25 cellular contexts compared by ENCODE assay signal in the genomic region with DNA sequence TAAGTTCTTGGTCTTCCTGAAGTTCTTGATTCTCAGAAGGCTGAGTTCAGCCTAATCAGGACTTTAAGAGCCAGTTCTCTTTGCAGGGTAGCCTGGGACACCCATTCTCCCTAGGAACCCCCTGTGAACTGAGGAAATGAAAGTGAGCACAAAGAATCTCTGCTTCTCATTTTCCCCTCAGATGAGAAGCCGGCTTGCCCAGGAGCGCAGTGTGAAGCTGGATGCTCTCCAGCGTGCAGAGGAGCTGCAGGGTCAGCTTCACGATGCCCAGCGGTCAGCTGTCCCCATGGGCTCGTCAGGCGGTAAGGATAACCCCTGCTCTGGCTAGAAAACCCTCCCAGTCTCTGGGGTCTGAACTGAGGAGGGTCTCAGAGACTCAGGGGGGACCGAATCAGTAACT. TPM values are rescaled to one million over a fixed set of nuclear protein-coding genes. Genes with fewer than 3 reads are reported as not detected.
DNase-seq lines count a peak whose midpoint lies in the region; ATAC-seq, FAIRE-seq and TF ChIP-seq lines count a peak whose summit lies in the region.
"Had no signal": no experiment of that assay in that cellular context is flagged by ENCODE, and none has a peak within 500 bp of the region (broad histone marks: within the 10 kb centered on the region; RNA-seq: fewer than 3 reads in every experiment).

No MANE protein-coding gene starts in this region.

- 100% methylated on average over 1 of the region's 8 CpGs for WGBS in right lobe of liver (ENCODE audit: insufficient coverage, low coverage, low lambda C conversion rate, missing lambda C conversion rate)
- 74% methylated on average over 2 of the region's 8 CpGs for WGBS in HepG2 (ENCODE audit: low lambda C conversion rate)
- 80 to 90% (median 81%) methylated on average over 8 of the region's 8 CpGs for WGBS in small intestine, 3 donors

- ATAC-seq in right lobe of liver (peak in 3 of 4 donors; percentile 4 to 17 (median 16)), HepG2 (no peak), GM21390 (IDR thresholded peaks at IDR 0.05; ENCODE audit: unreplicated experiment) (no peak)
- ATAC-seq: GM12878, GM23338 had no signal

- TF ChIP-seq EP300 in HepG2 (IDR thresholded peaks at IDR 0.05; ENCODE audit: low read depth in 2 of 2, low read length in 2 of 2) (no peak), HepG2 (CRISPR knock-in tag; IDR thresholded peaks at IDR 0.05; ENCODE audit: borderline replicate concordance) (no peak)

- no peak overlapping the region for H3K4me3 Mint-ChIP-seq in dendritic cell treated with granulocyte-macrophage colony-stimulating factor and Interleukin-4, amounts not matched to agents 40 ng/mL and 50 ng/mL, for 4 days
- H3K4me3 Mint-ChIP-seq: B cell; CD4-positive, CD25-positive, alpha-beta regulatory T cell; GM23338 had no signal

- no peak for TF ChIP-seq POLR2A in right lobe of liver (IDR thresholded peaks at IDR 0.05)
- TF ChIP-seq POLR2A in HepG2 (IDR thresholded peaks at IDR 0.05; ENCODE audit: insufficient read depth in 1 of 2, low read depth in 2 of 2, low read length in 2 of 2), result no peak

- peaks cover 7% of the 10 kb centered on the region for H3K36me3 Mint-ChIP-seq in dendritic cell treated with granulocyte-macrophage colony-stimulating factor and Interleukin-4, amounts not matched to agents 40 ng/mL and 50 ng/mL, for 4 days (ENCODE audit: low read depth)

- no peaks in the 10 kb centered on the region for H3K79me2 ChIP-seq in HepG2 (ENCODE audit: insufficient read depth, low read length)

- H2AFZ ChIP-seq in HepG2 (ENCODE audit: low read length), result no peak overlapping the region
- H2AFZ ChIP-seq: GM23338 had no signal

- H3K9me3 ChIP-seq in right lobe of liver (no peaks in the 10 kb centered on the region), HepG2 (ENCODE audit: low read length) (no peaks in the 10 kb centered on the region), small intestine (ENCODE audit: control insufficient read depth, low read depth) (no peaks in the 10 kb centered on the region)
- H3K9me3 ChIP-seq: SJSA1 had no signal

- DNase-seq in right lobe of liver, result no peak
- DNase-seq in HepG2 (ENCODE audit: low spot score), result no peak
- peak; percentile 21 to 24 for DNase-seq in hippocampal formation (lab: John Stamatoyannopoulos, UW)
- no peak for DNase-seq in small intestine
- DNase-seq in H4 (ENCODE audit: low spot score), result no peak
- DNase-seq in activated CD8-positive, alpha-beta memory T cell treated with anti-CD3 and anti-CD28 coated beads for 24 hours, result no peak
- DNase-seq: CD4-positive, CD25-positive, alpha-beta regulatory T cell; COR-L47; DMS 273 treated with DMSO at 0.1 percent for 48 hours; DND-41; HCEC 1CT; KG1; NCI-H1092 treated with DMSO at 0.1 percent for 48 hours; NCI-H1436 treated with DMSO at 0.1 percent for 48 hours; NCI-H1930; NCI-H510A treated with DMSO at 0.1 percent for 48 hours; NCI-H748 treated with DMSO at 0.1 percent for 48 hours had no signal

- no peak overlapping the region for H3K27ac ChIP-seq in right lobe of liver
- H3K27ac ChIP-seq in HepG2 (ENCODE audit: extremely low read length, insufficient read depth, low read length), result no peak overlapping the region
- peak overlapping the region; percentile 76 to 80 for H3K27ac ChIP-seq in small intestine (ENCODE audit: low read depth in 1 of 2, low read length in 1 of 2)
- H3K27ac ChIP-seq: HL-60, SJSA1 had no signal

- FAIRE-seq in HepG2 (lab: Jason Lieb, UNC), result no peak
- FAIRE-seq in small intestine (lab: Jason Lieb, UNC), result no peak
- FAIRE-seq: A204.1, GM12878 had no signal

- H4K20me1 ChIP-seq in HepG2 (ENCODE audit: insufficient read depth, low read length), result no peaks in the 10 kb centered on the region

- POLR2A ChIA-PET in HepG2 (lab: Yijun Ruan, JAX), result interaction anchor here (0.6 to 1.0 kb wide), 2 partner anchors 34 to 36 kb away, joined by 3 to 4 read pairs; a partner anchor contains a TSS

- BruUV-seq in HepG2 (replicated peaks; lab: Mats Ljungman, UMichigan), result no TSS peak

- H3K4me3 ChIP-seq in right lobe of liver (no peak overlapping the region), HepG2 (replicated peaks in 1 of 3; ENCODE audit: insufficient read depth in 1 of 3, low read depth in 2 of 3, low read length in 3 of 3) (no peak overlapping the region), small intestine (ENCODE audit: low read depth in 1 of 2, low read length in 2 of 2) (no peak overlapping the region)
- H3K4me3 ChIP-seq: GM12878, GM23338, SJSA1 had no signal

- H3K4me1 ChIP-seq in right lobe of liver, result peaks cover 0 to 11% (median 4%) of the 10 kb centered on the region in 4 donors
- H3K4me1 ChIP-seq in HepG2 (ENCODE audit: insufficient read depth, low read length), result peaks cover 30% of the 10 kb centered on the region
- H3K4me1 ChIP-seq in small intestine (ENCODE audit: control insufficient read depth in 2 of 2, insufficient read depth in 1 of 2, low read depth in 1 of 2, low read length in 1 of 2), result peaks cover 18 to 19% of the 10 kb centered on the region in 2 donors

- H3K27ac Mint-ChIP-seq in dendritic cell treated with granulocyte-macrophage colony-stimulating factor and Interleukin-4, amounts not matched to agents 40 ng/mL and 50 ng/mL, for 4 days, result peak overlapping the region; percentile 32
- H3K27ac Mint-ChIP-seq: B cell, GM23338 had no signal

- peaks cover 65% of the 10 kb centered on the region for H3K4me1 Mint-ChIP-seq in dendritic cell treated with granulocyte-macrophage colony-stimulating factor and Interleukin-4, amounts not matched to agents 40 ng/mL and 50 ng/mL, for 4 days (ENCODE audit: low read depth)

- TF ChIP-seq RAD21 in HepG2 (CRISPR knock-in tag; IDR thresholded peaks at IDR 0.05), result no peak

- intact Hi-C loops in right lobe of liver (cut with DNase I), result no loop called here
- intact Hi-C loops in HepG2 (cut with micrococcal nuclease; ENCODE audit: unreplicated experiment), result no loop called here
- intact Hi-C loops in dendritic cell treated with granulocyte-macrophage colony-stimulating factor and Interleukin-4, amounts not matched to agents 40 ng/mL and 50 ng/mL, for 4 days (cut with micrococcal nuclease), result no loop called here

- no peaks in the 10 kb centered on the region for H3K36me3 ChIP-seq in right lobe of liver
- H3K36me3 ChIP-seq in HepG2 (replicated peaks in 1 of 2; ENCODE audit: control insufficient read depth in 1 of 2, insufficient read depth in 2 of 2, low read length in 2 of 2), result no peaks in the 10 kb centered on the region
- no peaks in the 10 kb centered on the region for H3K36me3 ChIP-seq in small intestine (ENCODE audit: control insufficient read depth in 2 of 2, insufficient read depth in 2 of 2, low read length in 2 of 2)

- H3K27me3 ChIP-seq in right lobe of liver (no peaks in the 10 kb centered on the region), HepG2 (ENCODE audit: control insufficient read depth in 1 of 2, insufficient read depth in 2 of 2, low read length in 2 of 2) (no peaks in the 10 kb centered on the region), small intestine (ENCODE audit: control insufficient read depth in 2 of 2, insufficient read depth in 2 of 2, low read length in 2 of 2) (no peaks in the 10 kb centered on the region)
- H3K27me3 ChIP-seq: SJSA1 had no signal

- CTCF ChIA-PET in HepG2 (lab: Yijun Ruan, JAX; ENCODE audit: low intra/inter-chr PET ratio, low total read pairs), result no interaction called here

- H3K27me3 Mint-ChIP-seq in dendritic cell treated with granulocyte-macrophage colony-stimulating factor and Interleukin-4, amounts not matched to agents 40 ng/mL and 50 ng/mL, for 4 days, result peaks cover 4% of the 10 kb centered on the region
- H3K27me3 Mint-ChIP-seq: B cell; CD4-positive, CD25-positive, alpha-beta regulatory T cell had no signal

- H3K4me2 ChIP-seq in HepG2 (ENCODE audit: low read depth, low read length), result no peak overlapping the region
- H3K4me2 ChIP-seq: GM23338 had no signal

- H3K9me3 Mint-ChIP-seq in dendritic cell treated with granulocyte-macrophage colony-stimulating factor and Interleukin-4, amounts not matched to agents 40 ng/mL and 50 ng/mL, for 4 days, result no peaks in the 10 kb centered on the region
- H3K9me3 Mint-ChIP-seq: CD4-positive, CD25-positive, alpha-beta regulatory T cell; GM23338 had no signal

- H3K9ac ChIP-seq in HepG2 (ENCODE audit: insufficient read depth, low read depth, low read length), result no peak overlapping the region

- TF ChIP-seq CTCF in right lobe of liver (IDR thresholded peaks at IDR 0.05), result no peak
- TF ChIP-seq CTCF in HepG2 (CRISPR knock-in tag; IDR thresholded peaks at IDR 0.05), result no peak

- in situ Hi-C loops in HepG2 (cut with HindIII; ENCODE audit: extremely low pct_ligation_motif_present, low pct_unique_long_range_greater_than_20kb), result no loop called here

TF ChIP-seq in HepG2, 621 proteins besides CTCF, POLR2A, EP300 and RAD21:
- no peak for TF ChIP-seq ZNF652 (CRISPR knock-in tag; IDR thresholded peaks at IDR 0.05; ENCODE audit: borderline replicate concordance, low read depth)
- TF ChIP-seq SALL1 (CRISPR knock-in tag; IDR thresholded peaks at IDR 0.05), result no peak

RNA-seq across cellular contexts. Expression of a gene that starts 34.0 kb away (rescaled TPM):
- total RNA-seq in right lobe of liver, result 100 to 1,000 TPM; 113 to 173 (median 150) TPM
- 148 and 222 TPM in 2 replicates for total RNA-seq in HepG2 (2016; rRNA removed; fragmentation: Illumina TruSeq; extraction: Trizol)
- 22.2 and 25.0 TPM in 2 replicates for total RNA-seq in HepG2 (2016; cell fraction: cytosol; rRNA removed; fragmentation: Illumina TruSeq; extraction: Trizol; ENCODE audit: low read depth)
- 152 and 227 TPM in 2 replicates for total RNA-seq in HepG2 (2016; cell fraction: insoluble cytoplasmic fraction; rRNA removed; fragmentation: Illumina TruSeq; extraction: Trizol)
- total RNA-seq in HepG2 (2016; cell fraction: membrane; rRNA removed; fragmentation: Illumina TruSeq; extraction: Trizol), result 57.9 and 68.8 TPM in 2 replicates
- total RNA-seq in HepG2 (2016; cell fraction: nucleus; rRNA removed; fragmentation: Illumina TruSeq; extraction: Trizol), result 217 and 244 TPM in 2 replicates
- 257 and 293 TPM in 2 replicates for polyA plus RNA-seq in HepG2 (2011; rRNA removed)
- polyA plus RNA-seq in HepG2 (2011; cell fraction: cytosol; rRNA removed), result 113 and 156 TPM in 2 replicates
- 72.2 and 82.4 TPM in 2 replicates for polyA plus RNA-seq in HepG2 (2011; cell fraction: nucleus; rRNA removed)
- 167 and 201 TPM in 2 replicates for polyA plus RNA-seq in HepG2 (2012)
- 20.0 and 22.1 TPM in 2 replicates for polyA plus RNA-seq in HepG2 (2016; cell fraction: cytosol; fragmentation: Illumina TruSeq; extraction: Trizol; ENCODE audit: low read depth)
- 148 and 155 TPM in 2 replicates for polyA plus RNA-seq in HepG2 (2016; cell fraction: insoluble cytoplasmic fraction; fragmentation: Illumina TruSeq; extraction: Trizol; ENCODE audit: low read depth)
- polyA plus RNA-seq in HepG2 (2016; cell fraction: membrane; fragmentation: Illumina TruSeq; extraction: Trizol; ENCODE audit: low read depth), result 45.6 and 50.4 TPM in 2 replicates
- polyA plus RNA-seq in HepG2 (2016; cell fraction: nucleus; fragmentation: Illumina TruSeq; extraction: Trizol; ENCODE audit: insufficient read depth, low read depth), result 320 and 334 TPM in 2 replicates
- 273 and 666 TPM in 2 replicates for polyA minus RNA-seq in HepG2 (2011; rRNA and poly(A)+ RNA removed; ENCODE audit: low replicate concordance)
- polyA minus RNA-seq in HepG2 (2011; cell fraction: cytosol; rRNA and poly(A)+ RNA removed), result 269 and 278 TPM in 2 replicates
- 158 and 165 TPM in 2 replicates for polyA minus RNA-seq in HepG2 (2011; cell fraction: nucleus; rRNA and poly(A)+ RNA removed)
- polyA plus RNA-seq in small intestine, result 100 to 1,000 TPM; 151 to 172 (median 172) TPM
- total RNA-seq in H4 (2014; rRNA removed; shearing (Covaris generic)), result 92.0 and 115 TPM in 2 replicates

Comparison
In these comparisons a context has a peak if more than half of its experiments do, and no peak if none do; other contexts are left out.
1. ATAC-seq: peak in right lobe of liver (3 of 4); none in HepG2 (single experiment) and GM21390 (single experiment).
2. DNase-seq: peak in hippocampal formation (2 of 2); none in right lobe of liver (0 of 3), HepG2 (single experiment), small intestine (single experiment), H4 (single experiment) and activated CD8-positive, alpha-beta memory T cell treated with anti-CD3 and anti-CD28 coated beads for 24 hours (single experiment).
3. H3K27ac ChIP-seq: peak in small intestine (2 of 2); none in right lobe of liver (0 of 3) and HepG2 (single experiment).